1 cellular context compared by ENCODE assay signal in the genomic region with DNA sequence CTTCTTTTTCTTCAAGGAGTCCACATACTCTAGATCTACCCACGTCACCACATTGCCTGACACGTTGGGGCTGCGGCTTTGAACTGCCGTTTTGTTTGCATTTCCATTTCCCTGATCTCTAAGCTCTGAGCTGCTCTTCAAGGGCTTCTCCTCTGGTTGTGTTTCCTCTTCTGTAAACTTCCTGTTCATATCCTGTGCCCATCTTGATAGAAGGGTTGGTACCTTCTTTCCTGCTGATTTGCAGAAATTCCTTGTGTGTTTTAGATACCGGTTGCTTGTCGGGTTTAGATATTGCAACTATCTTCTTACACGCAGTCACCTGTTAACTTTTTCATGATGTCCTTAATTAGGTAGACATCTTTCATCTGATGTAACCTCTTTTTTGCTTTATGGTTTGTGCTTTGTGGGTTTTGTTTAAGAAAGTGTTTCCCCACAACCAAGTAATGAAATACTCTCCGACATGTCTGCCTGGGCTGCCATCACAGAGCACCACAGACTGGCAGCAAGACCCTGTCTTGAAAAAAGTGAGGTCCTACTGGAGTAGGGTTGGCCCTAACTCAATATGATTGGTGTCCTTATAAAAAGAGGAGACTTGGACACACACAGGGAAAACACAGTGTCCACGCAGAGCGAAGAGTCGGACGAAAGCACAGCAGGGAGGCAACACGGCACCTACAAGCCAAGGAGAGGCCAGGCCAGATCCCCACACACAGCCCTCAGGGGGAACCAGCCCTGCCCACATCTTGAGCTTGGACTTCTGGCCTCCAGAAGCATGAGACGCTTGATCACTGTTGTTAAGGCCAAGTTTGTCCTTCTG.
A peak's percentile ranks its signal among the peaks of the same experiment; 100 is the strongest.
TF ChIP-seq lines count a peak whose summit lies in the region.

No MANE protein-coding gene starts in this region.

TF ChIP-seq in HepG2, 621 proteins besides CTCF, POLR2A, EP300 and RAD21 (continued from another document and continues in another):
- TF ChIP-seq, protein P1, sequence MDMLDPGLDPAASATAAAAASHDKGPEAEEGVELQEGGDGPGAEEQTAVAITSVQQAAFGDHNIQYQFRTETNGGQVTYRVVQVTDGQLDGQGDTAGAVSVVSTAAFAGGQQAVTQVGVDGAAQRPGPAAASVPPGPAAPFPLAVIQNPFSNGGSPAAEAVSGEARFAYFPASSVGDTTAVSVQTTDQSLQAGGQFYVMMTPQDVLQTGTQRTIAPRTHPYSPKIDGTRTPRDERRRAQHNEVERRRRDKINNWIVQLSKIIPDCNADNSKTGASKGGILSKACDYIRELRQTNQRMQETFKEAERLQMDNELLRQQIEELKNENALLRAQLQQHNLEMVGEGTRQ (IDR thresholded peaks at IDR 0.05; ENCODE audit: low read depth, low read length): no peak
- TF ChIP-seq, protein P1 (CRISPR knock-in tag; IDR thresholded peaks at IDR 0.05; ENCODE audit: borderline replicate concordance): no peak
- TF ChIP-seq DNMT1 (CRISPR knock-in tag; IDR thresholded peaks at IDR 0.05): no peak
- TF ChIP-seq, protein P2, sequence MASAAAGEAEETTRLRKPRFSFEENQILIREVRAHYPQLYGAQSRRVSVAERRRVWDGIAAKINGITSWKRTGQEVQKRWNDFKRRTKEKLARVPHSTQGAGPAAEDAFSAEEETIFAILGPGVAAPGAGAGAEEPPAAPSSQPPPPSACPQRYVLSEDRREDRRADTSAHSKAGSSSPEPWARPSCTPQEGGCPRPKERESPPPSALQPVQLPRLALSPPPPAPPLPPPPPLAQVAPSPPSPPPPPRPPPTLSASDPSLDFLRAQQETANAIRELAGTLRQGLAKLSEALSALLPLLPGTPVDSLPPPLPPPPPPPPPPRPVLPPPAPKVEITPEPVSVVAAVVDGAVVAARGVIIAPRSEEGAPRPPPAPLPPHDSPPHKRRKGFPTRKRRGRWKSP (CRISPR knock-in tag; IDR thresholded peaks at IDR 0.05): no peak
- no peak for TF ChIP-seq ZBTB14 (CRISPR knock-in tag; IDR thresholded peaks at IDR 0.05)
- TF ChIP-seq ZNF441 (CRISPR knock-in tag; IDR thresholded peaks at IDR 0.05; ENCODE audit: borderline replicate concordance): no peak; the same call in 1 of the 2 replicates
- TF ChIP-seq TOPORS (CRISPR knock-in tag; IDR thresholded peaks at IDR 0.05): no peak
- TF ChIP-seq ZNF343 (CRISPR knock-in tag; IDR thresholded peaks at IDR 0.05): peak; percentile 7; the same call in 1 of the 2 replicates
- TF ChIP-seq ZNF17 (CRISPR knock-in tag; IDR thresholded peaks at IDR 0.05): no peak
- TF ChIP-seq PTBP1 (IDR thresholded peaks at IDR 0.05; ENCODE audit: low read depth, low read length, poor library complexity, severe bottlenecking): no peak
- TF ChIP-seq ZFP36 (IDR thresholded peaks at IDR 0.05; ENCODE audit: borderline replicate concordance, low read depth, low read length, partially characterized antibody): no peak
- no peak for TF ChIP-seq NFKBIZ (CRISPR knock-in tag; IDR thresholded peaks at IDR 0.05)
- TF ChIP-seq PAX8 (CRISPR knock-in tag; IDR thresholded peaks at IDR 0.05; ENCODE audit: borderline replicate concordance): no peak
- no peak for TF ChIP-seq ZNF619 (CRISPR knock-in tag; IDR thresholded peaks at IDR 0.05)
- TF ChIP-seq BCL6 (CRISPR knock-in tag; IDR thresholded peaks at IDR 0.05): peak; percentile 61; the same call in 1 of the 2 replicates
- TF ChIP-seq, protein P3, sequence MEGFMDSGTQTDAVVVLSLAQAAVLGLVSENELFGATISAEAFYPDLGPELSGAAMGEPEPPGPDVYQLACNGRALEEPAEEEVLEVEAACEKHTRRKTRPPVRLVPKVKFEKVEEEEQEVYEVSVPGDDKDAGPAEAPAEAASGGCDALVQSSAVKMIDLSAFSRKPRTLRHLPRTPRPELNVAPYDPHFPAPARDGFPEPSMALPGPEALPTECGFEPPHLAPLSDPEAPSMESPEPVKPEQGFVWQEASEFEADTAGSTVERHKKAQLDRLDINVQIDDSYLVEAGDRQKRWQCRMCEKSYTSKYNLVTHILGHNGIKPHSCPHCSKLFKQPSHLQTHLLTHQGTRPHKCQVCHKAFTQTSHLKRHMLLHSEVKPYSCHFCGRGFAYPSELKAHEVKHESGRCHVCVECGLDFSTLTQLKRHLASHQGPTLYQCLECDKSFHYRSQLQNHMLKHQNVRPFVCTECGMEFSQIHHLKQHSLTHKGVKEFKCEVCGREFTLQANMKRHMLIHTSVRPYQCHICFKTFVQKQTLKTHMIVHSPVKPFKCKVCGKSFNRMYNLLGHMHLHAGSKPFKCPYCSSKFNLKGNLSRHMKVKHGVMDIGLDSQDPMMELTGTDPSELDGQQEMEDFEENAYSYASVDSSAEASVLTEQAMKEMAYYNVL (CRISPR knock-in tag; IDR thresholded peaks at IDR 0.05; ENCODE audit: borderline replicate concordance): peak; percentile 58
- TF ChIP-seq, protein P4, sequence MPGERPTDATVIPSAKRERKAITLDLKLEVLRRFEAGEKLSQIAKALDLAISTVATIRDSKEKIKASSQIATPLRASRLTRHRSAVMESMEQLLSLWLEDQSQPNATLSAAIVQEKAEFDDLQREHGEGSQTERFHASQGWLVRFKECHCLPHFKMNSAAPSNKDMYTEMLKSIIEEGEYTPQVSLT (CRISPR knock-in tag; IDR thresholded peaks at IDR 0.05; ENCODE audit: borderline replicate concordance, low read depth): no peak
- TF ChIP-seq IKZF1 (IDR thresholded peaks at IDR 0.05): no peak
- no peak for TF ChIP-seq RBFOX2 (IDR thresholded peaks at IDR 0.05; ENCODE audit: low read depth, low read length)
- TF ChIP-seq, protein P5, sequence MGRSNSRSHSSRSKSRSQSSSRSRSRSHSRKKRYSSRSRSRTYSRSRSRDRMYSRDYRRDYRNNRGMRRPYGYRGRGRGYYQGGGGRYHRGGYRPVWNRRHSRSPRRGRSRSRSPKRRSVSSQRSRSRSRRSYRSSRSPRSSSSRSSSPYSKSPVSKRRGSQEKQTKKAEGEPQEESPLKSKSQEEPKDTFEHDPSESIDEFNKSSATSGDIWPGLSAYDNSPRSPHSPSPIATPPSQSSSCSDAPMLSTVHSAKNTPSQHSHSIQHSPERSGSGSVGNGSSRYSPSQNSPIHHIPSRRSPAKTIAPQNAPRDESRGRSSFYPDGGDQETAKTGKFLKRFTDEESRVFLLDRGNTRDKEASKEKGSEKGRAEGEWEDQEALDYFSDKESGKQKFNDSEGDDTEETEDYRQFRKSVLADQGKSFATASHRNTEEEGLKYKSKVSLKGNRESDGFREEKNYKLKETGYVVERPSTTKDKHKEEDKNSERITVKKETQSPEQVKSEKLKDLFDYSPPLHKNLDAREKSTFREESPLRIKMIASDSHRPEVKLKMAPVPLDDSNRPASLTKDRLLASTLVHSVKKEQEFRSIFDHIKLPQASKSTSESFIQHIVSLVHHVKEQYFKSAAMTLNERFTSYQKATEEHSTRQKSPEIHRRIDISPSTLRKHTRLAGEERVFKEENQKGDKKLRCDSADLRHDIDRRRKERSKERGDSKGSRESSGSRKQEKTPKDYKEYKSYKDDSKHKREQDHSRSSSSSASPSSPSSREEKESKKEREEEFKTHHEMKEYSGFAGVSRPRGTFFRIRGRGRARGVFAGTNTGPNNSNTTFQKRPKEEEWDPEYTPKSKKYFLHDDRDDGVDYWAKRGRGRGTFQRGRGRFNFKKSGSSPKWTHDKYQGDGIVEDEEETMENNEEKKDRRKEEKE (IDR thresholded peaks at IDR 0.05): no peak
- TF ChIP-seq ZC3H13 (CRISPR knock-in tag; IDR thresholded peaks at IDR 0.05): no peak
- TF ChIP-seq, protein P6, sequence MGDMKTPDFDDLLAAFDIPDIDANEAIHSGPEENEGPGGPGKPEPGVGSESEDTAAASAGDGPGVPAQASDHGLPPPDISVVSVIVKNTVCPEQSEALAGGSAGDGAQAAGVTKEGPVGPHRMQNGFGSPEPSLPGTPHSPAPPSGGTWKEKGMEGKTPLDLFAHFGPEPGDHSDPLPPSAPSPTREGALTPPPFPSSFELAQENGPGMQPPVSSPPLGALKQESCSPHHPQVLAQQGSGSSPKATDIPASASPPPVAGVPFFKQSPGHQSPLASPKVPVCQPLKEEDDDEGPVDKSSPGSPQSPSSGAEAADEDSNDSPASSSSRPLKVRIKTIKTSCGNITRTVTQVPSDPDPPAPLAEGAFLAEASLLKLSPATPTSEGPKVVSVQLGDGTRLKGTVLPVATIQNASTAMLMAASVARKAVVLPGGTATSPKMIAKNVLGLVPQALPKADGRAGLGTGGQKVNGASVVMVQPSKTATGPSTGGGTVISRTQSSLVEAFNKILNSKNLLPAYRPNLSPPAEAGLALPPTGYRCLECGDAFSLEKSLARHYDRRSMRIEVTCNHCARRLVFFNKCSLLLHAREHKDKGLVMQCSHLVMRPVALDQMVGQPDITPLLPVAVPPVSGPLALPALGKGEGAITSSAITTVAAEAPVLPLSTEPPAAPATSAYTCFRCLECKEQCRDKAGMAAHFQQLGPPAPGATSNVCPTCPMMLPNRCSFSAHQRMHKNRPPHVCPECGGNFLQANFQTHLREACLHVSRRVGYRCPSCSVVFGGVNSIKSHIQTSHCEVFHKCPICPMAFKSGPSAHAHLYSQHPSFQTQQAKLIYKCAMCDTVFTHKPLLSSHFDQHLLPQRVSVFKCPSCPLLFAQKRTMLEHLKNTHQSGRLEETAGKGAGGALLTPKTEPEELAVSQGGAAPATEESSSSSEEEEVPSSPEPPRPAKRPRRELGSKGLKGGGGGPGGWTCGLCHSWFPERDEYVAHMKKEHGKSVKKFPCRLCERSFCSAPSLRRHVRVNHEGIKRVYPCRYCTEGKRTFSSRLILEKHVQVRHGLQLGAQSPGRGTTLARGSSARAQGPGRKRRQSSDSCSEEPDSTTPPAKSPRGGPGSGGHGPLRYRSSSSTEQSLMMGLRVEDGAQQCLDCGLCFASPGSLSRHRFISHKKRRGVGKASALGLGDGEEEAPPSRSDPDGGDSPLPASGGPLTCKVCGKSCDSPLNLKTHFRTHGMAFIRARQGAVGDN (CRISPR knock-in tag; IDR thresholded peaks at IDR 0.05): no peak
- no peak for TF ChIP-seq ZMAT5 (CRISPR knock-in tag; IDR thresholded peaks at IDR 0.05; ENCODE audit: borderline replicate concordance, low read depth)
- TF ChIP-seq MYC (CRISPR knock-in tag; IDR thresholded peaks at IDR 0.05; ENCODE audit: borderline replicate concordance): no peak
- TF ChIP-seq ZNF552 (CRISPR knock-in tag; IDR thresholded peaks at IDR 0.05; ENCODE audit: borderline replicate concordance): no peak
- no peak for TF ChIP-seq REXO4 (CRISPR knock-in tag; IDR thresholded peaks at IDR 0.05; ENCODE audit: borderline replicate concordance)
- TF ChIP-seq ZNF10 (CRISPR knock-in tag; IDR thresholded peaks at IDR 0.05; ENCODE audit: borderline replicate concordance, low read depth): no peak
- TF ChIP-seq MYNN (CRISPR knock-in tag; IDR thresholded peaks at IDR 0.05; ENCODE audit: low read depth): no peak
- no peak for TF ChIP-seq ZNF563 (CRISPR knock-in tag; IDR thresholded peaks at IDR 0.05)
- no peak for TF ChIP-seq KMT2B (CRISPR knock-in tag; IDR thresholded peaks at IDR 0.05)
- no peak for TF ChIP-seq SRSF1 (optimal IDR thresholded peaks at IDR 0.05; ENCODE audit: low read depth, low read length)
- TF ChIP-seq, protein P7, sequence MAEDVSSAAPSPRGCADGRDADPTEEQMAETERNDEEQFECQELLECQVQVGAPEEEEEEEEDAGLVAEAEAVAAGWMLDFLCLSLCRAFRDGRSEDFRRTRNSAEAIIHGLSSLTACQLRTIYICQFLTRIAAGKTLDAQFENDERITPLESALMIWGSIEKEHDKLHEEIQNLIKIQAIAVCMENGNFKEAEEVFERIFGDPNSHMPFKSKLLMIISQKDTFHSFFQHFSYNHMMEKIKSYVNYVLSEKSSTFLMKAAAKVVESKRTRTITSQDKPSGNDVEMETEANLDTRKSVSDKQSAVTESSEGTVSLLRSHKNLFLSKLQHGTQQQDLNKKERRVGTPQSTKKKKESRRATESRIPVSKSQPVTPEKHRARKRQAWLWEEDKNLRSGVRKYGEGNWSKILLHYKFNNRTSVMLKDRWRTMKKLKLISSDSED (CRISPR knock-in tag; IDR thresholded peaks at IDR 0.05): no peak
- TF ChIP-seq, protein P8, sequence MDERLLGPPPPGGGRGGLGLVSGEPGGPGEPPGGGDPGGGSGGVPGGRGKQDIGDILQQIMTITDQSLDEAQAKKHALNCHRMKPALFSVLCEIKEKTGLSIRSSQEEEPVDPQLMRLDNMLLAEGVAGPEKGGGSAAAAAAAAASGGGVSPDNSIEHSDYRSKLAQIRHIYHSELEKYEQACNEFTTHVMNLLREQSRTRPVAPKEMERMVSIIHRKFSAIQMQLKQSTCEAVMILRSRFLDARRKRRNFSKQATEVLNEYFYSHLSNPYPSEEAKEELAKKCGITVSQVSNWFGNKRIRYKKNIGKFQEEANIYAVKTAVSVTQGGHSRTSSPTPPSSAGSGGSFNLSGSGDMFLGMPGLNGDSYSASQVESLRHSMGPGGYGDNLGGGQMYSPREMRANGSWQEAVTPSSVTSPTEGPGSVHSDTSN (CRISPR knock-in tag; IDR thresholded peaks at IDR 0.05): no peak
- TF ChIP-seq ZNF543 (CRISPR knock-in tag; IDR thresholded peaks at IDR 0.05): no peak
- peak; percentile 39; the same call in 1 of the 2 replicates for TF ChIP-seq GMEB1 (CRISPR knock-in tag; IDR thresholded peaks at IDR 0.05; ENCODE audit: borderline replicate concordance)
- TF ChIP-seq ZNF883 (CRISPR knock-in tag; IDR thresholded peaks at IDR 0.05; ENCODE audit: not compliant biosample characterization): no peak
- TF ChIP-seq PAF1 (CRISPR knock-in tag; IDR thresholded peaks at IDR 0.05): no peak
- TF ChIP-seq MIER2 (CRISPR knock-in tag; IDR thresholded peaks at IDR 0.05): 0 out of 2 replicates have a peak, but pooled peaks have one; percentile 12
- no peak for TF ChIP-seq TBL1XR1 (IDR thresholded peaks at IDR 0.05; ENCODE audit: borderline replicate concordance, low read length, partially characterized antibody)
- no peak for TF ChIP-seq CCDC6 (CRISPR knock-in tag; IDR thresholded peaks at IDR 0.05)
